Comparison of ENCODE assay signal across 1 cellular context in genomic region chr6:31497595-31498476, GRCh38.
A peak's percentile ranks its signal among the peaks of the same experiment; 100 is the strongest.
TF ChIP-seq lines count a peak whose summit lies in the region.

Gene MICB (plus strand): TSS chr6:31498145. CDS start chr6:31498194, 49 bp downstream.

TF ChIP-seq in GM12878, 131 proteins besides CTCF, POLR2A, EP300 and RAD21 (continued from another document):
- TF ChIP-seq PRDM15 (CRISPR knock-in tag; IDR thresholded peaks at IDR 0.05) (no peak), SREBF2 (IDR thresholded peaks at IDR 0.05; ENCODE audit: low read length) (no peak), TAF1 (IDR thresholded peaks at IDR 0.05; ENCODE audit: borderline replicate concordance, low read depth, low read length) (peak; percentile 67; the same call in 1 of the 2 replicates), TCF7 (IDR thresholded peaks at IDR 0.05; ENCODE audit: borderline replicate concordance) (no peak)
TF ChIP-seq in GM12878: peak in this region for 32.
